13 cellular contexts compared by ENCODE assay signal in genomic region chr17:79905832-79906231, GRCh38.
DNase-seq lines count a peak whose midpoint lies in the region; ATAC-seq, FAIRE-seq and TF ChIP-seq lines count a peak whose summit lies in the region.
"Had no signal": no experiment of that assay in that cellular context is flagged by ENCODE, and none has a peak within 500 bp of the region (broad histone marks: within the 10 kb centered on the region; RNA-seq: fewer than 3 reads in every experiment).

No MANE protein-coding gene starts in this region.

- no peaks in the 10 kb centered on the region for H3K4me1 Mint-ChIP-seq in endothelial cell (ENCODE audit: unreplicated experiment)
- no peaks in the 10 kb centered on the region for H3K4me1 Mint-ChIP-seq in activated T-cell treated with anti-CD3 and anti-CD28 coated beads, Interleukin-2, amount 50 U/mL, for 72 hours (ENCODE audit: low read depth)

- no peak; a peak in 1 of 5 replicates for TF ChIP-seq RAD21 in A549 (conservative IDR thresholded peaks at IDR 0.05 in 1 of 2, IDR thresholded peaks at IDR 0.05 in 1 of 2)

- peak; percentile 89 to 92 for ATAC-seq in A549
- ATAC-seq in HG02884 (IDR thresholded peaks at IDR 0.05; ENCODE audit: unreplicated experiment): no peak
- ATAC-seq in activated T-cell treated with anti-CD3 and anti-CD28 coated beads, Interleukin-2, amount 50 U/mL, for 72 hours (replicated peaks in 1 of 2): no peak
- no peak for ATAC-seq in left cardiac atrium
- ATAC-seq: sciatic nerve had no signal

- no peaks in the 10 kb centered on the region for H3K79me2 ChIP-seq in OCI-LY1 (ENCODE audit: insufficient read depth, low read length)

- H3F3A ChIP-seq in OCI-LY1 (ENCODE audit: insufficient read depth, low read length): no peaks in the 10 kb centered on the region

- H3K4me2 ChIP-seq in A549: peak overlapping the region; percentile 29; the same call in 2 of the 3 replicates
- no peak overlapping the region for H3K4me2 ChIP-seq in OCI-LY1 (ENCODE audit: low read length)

- H3K4me3 ChIP-seq in A549 (no peak overlapping the region), GM12875 (ENCODE audit: low read depth, low read length) (no peak overlapping the region), OCI-LY1 (ENCODE audit: low read depth, low read length, poor library complexity, severe bottlenecking) (no peak overlapping the region)
- H3K4me3 ChIP-seq: coronary artery had no signal

- no peak for TF ChIP-seq EP300 in A549 (IDR thresholded peaks at IDR 0.05)

- H3K36me3 ChIP-seq in OCI-LY1 (ENCODE audit: insufficient read depth, low read length): no peaks in the 10 kb centered on the region

- CTCF ChIA-PET in A549 (lab: Yijun Ruan, JAX): interaction anchor here (1.4 to 5.1 kb wide), 4 partner anchors 10 to 66 kb away, joined by 3 to 22 read pairs (median 7); partner anchors contain the start of gene CBX4

- H3K27me3 ChIP-seq in OCI-LY1 (ENCODE audit: insufficient read depth, low read length): 0 out of 2 replicates have a peak, but pooled peaks cover 5% of the 10 kb centered on the region

- no peak for FAIRE-seq in A549 (lab: Jason Lieb, UNC)

- no peaks in the 10 kb centered on the region for H4K20me1 ChIP-seq in OCI-LY1 (ENCODE audit: insufficient read depth, low read length)

- intact Hi-C loops in left cardiac atrium (cut with DNase I): no loop called here

- TF ChIP-seq POLR2A in A549 (IDR thresholded peaks at IDR 0.05; ENCODE audit: low read length): no peak

- H3K27ac Mint-ChIP-seq in endothelial cell (ENCODE audit: unreplicated experiment): no peak overlapping the region
- no peak overlapping the region for H3K27ac Mint-ChIP-seq in activated T-cell treated with anti-CD3 and anti-CD28 coated beads, Interleukin-2, amount 50 U/mL, for 72 hours
- H3K27ac Mint-ChIP-seq: T-helper 2 cell treated with Interferon-gamma antibody and Interleukin-4, amounts not matched to agents 5 μg/mL and 100 μg/mL, for 36 hours had no signal

- no peaks in the 10 kb centered on the region for H3K9me2 ChIP-seq in OCI-LY1 (ENCODE audit: low read depth, low read length)

- H3K9me3 ChIP-seq in A549 (no peaks in the 10 kb centered on the region), OCI-LY1 (ENCODE audit: low read length) (no peaks in the 10 kb centered on the region)

- peak; percentile 35; the same call in 2 of the 3 replicates for TF ChIP-seq CTCF in A549 (IDR thresholded peaks at IDR 0.05)
- peak; percentile 13; the same call in 1 of the 2 replicates for TF ChIP-seq CTCF in GM12875 (IDR thresholded peaks at IDR 0.05; ENCODE audit: borderline replicate concordance, insufficient read depth, low read depth, low read length)
- peak; percentile 32; the same call in 1 of the 2 replicates for TF ChIP-seq CTCF in OCI-LY1 (IDR thresholded peaks at IDR 0.05; ENCODE audit: low read length)
- TF ChIP-seq CTCF in endothelial cell (IDR thresholded peaks at IDR 0.05; ENCODE audit: unreplicated experiment): peak; percentile 47

- POLR2A ChIA-PET in A549 (lab: Yijun Ruan, JAX): no interaction called here

- DNase-seq in A549 (ENCODE audit: low read depth in 1 of 2, low spot score in 1 of 2) (peak; percentile 75 to 77), endothelial cell (ENCODE audit: low spot score) (no peak), left cardiac atrium (no peak), NCI-H526 treated with DMSO at 0.1 percent for 48 hours (lab: John Stamatoyannopoulos, UW) (no peak)
- no peak for DNase-seq in activated T-cell treated with anti-CD3 and anti-CD28 coated beads, Interleukin-2, amount 50 U/mL, for 72 hours
- DNase-seq: GOT3, NCI-H2029 treated with DMSO at 0.1 percent for 48 hours had no signal

- H3K27ac ChIP-seq in A549: no peak overlapping the region; a peak in 1 of 6 replicates
- no peak overlapping the region for H3K27ac ChIP-seq in OCI-LY1 (ENCODE audit: low read depth, low read length, poor library complexity, severe bottlenecking)
- H3K27ac ChIP-seq: coronary artery had no signal

- no peaks in the 10 kb centered on the region for H3K9me3 Mint-ChIP-seq in endothelial cell (ENCODE audit: unreplicated experiment)
- H3K9me3 Mint-ChIP-seq in activated T-cell treated with anti-CD3 and anti-CD28 coated beads, Interleukin-2, amount 50 U/mL, for 72 hours: no peaks in the 10 kb centered on the region
- H3K9me3 Mint-ChIP-seq: T-helper 2 cell treated with Interferon-gamma antibody and Interleukin-4, amounts not matched to agents 5 μg/mL and 100 μg/mL, for 36 hours had no signal

- H3K36me3 Mint-ChIP-seq in endothelial cell (ENCODE audit: low read depth, unreplicated experiment): no peaks in the 10 kb centered on the region
- H3K36me3 Mint-ChIP-seq in activated T-cell treated with anti-CD3 and anti-CD28 coated beads, Interleukin-2, amount 50 U/mL, for 72 hours (ENCODE audit: insufficient read depth in 2 of 2): no peaks in the 10 kb centered on the region

- no peak overlapping the region for H2AFZ ChIP-seq in OCI-LY1 (ENCODE audit: low read length)

- no peak overlapping the region for H3K4me3 Mint-ChIP-seq in endothelial cell (ENCODE audit: unreplicated experiment)
- no peak overlapping the region for H3K4me3 Mint-ChIP-seq in activated T-cell treated with anti-CD3 and anti-CD28 coated beads, Interleukin-2, amount 50 U/mL, for 72 hours
- H3K4me3 Mint-ChIP-seq: T-helper 2 cell treated with Interferon-gamma antibody and Interleukin-4, amounts not matched to agents 5 μg/mL and 100 μg/mL, for 36 hours had no signal

- no peak overlapping the region for H3K9ac ChIP-seq in OCI-LY1 (ENCODE audit: low read length)

- H3K4me1 ChIP-seq in A549: peaks cover 19% of the 10 kb centered on the region
- no peaks in the 10 kb centered on the region for H3K4me1 ChIP-seq in OCI-LY1 (ENCODE audit: insufficient read depth, low read length, severe bottlenecking)

- 35% methylated on average over 8 of the region's 8 CpGs for WGBS in A549 (ENCODE audit: missing lambda C conversion rate)

- H3K27me3 Mint-ChIP-seq in endothelial cell (ENCODE audit: unreplicated experiment): peaks cover 4% of the 10 kb centered on the region
- H3K27me3 Mint-ChIP-seq in activated T-cell treated with anti-CD3 and anti-CD28 coated beads, Interleukin-2, amount 50 U/mL, for 72 hours (ENCODE audit: low read depth): peaks cover 14% of the 10 kb centered on the region

TF ChIP-seq in A549, 52 proteins besides CTCF, POLR2A, EP300 and RAD21 (continues in another document):
- no peak for TF ChIP-seq REST (IDR thresholded peaks at IDR 0.05)
- no peak for TF ChIP-seq RFX5 (IDR thresholded peaks at IDR 0.05)
- TF ChIP-seq TP53 (CRISPR knock-in tag; IDR thresholded peaks at IDR 0.05): no peak
- no peak for TF ChIP-seq EHMT2 (IDR thresholded peaks at IDR 0.05; ENCODE audit: low read depth)
- TF ChIP-seq HEYL (CRISPR knock-in tag; IDR thresholded peaks at IDR 0.05): no peak
- TF ChIP-seq HOXB5 (CRISPR knock-in tag; IDR thresholded peaks at IDR 0.05): no peak
- TF ChIP-seq FOSL2 (IDR thresholded peaks at IDR 0.05): no peak
- peak; percentile 90 for TF ChIP-seq FOSL2 (CRISPR knock-in tag; IDR thresholded peaks at IDR 0.05)
- TF ChIP-seq FOSB (CRISPR knock-in tag; IDR thresholded peaks at IDR 0.05): no peak
- TF ChIP-seq KDM5A (IDR thresholded peaks at IDR 0.05): no peak
- no peak for TF ChIP-seq ELK1 (IDR thresholded peaks at IDR 0.05; ENCODE audit: low read depth, low read length)
- TF ChIP-seq SREBF2 (IDR thresholded peaks at IDR 0.05): no peak
- no peak for TF ChIP-seq JUN (IDR thresholded peaks at IDR 0.05)
- TF ChIP-seq MAX (IDR thresholded peaks at IDR 0.05): peak; percentile 64
- no peak for TF ChIP-seq CHD4 (IDR thresholded peaks at IDR 0.05; ENCODE audit: borderline replicate concordance)
- TF ChIP-seq HOXB13 (CRISPR knock-in tag; IDR thresholded peaks at IDR 0.05; ENCODE audit: low read depth): 0 out of 2 replicates have a peak, but pooled peaks have one; percentile 25

Comparison
In these comparisons a context has a peak if more than half of its experiments do, and no peak if none do; other contexts are left out.
1. ATAC-seq: peak in A549 (2 of 2); none in HG02884 (single experiment), activated T-cell treated with anti-CD3 and anti-CD28 coated beads, Interleukin-2, amount 50 U/mL, for 72 hours (0 of 2) and left cardiac atrium (0 of 2).
2. DNase-seq: peak in A549 (2 of 2); none in endothelial cell (single experiment), activated T-cell treated with anti-CD3 and anti-CD28 coated beads, Interleukin-2, amount 50 U/mL, for 72 hours (0 of 2), left cardiac atrium (single experiment) and NCI-H526 treated with DMSO at 0.1 percent for 48 hours (single experiment).
3. Peak in every context shown above with its lines, with median percentiles within 50 percentile points of each other: CTCF ChIP-seq.